In the genomic region with DNA sequence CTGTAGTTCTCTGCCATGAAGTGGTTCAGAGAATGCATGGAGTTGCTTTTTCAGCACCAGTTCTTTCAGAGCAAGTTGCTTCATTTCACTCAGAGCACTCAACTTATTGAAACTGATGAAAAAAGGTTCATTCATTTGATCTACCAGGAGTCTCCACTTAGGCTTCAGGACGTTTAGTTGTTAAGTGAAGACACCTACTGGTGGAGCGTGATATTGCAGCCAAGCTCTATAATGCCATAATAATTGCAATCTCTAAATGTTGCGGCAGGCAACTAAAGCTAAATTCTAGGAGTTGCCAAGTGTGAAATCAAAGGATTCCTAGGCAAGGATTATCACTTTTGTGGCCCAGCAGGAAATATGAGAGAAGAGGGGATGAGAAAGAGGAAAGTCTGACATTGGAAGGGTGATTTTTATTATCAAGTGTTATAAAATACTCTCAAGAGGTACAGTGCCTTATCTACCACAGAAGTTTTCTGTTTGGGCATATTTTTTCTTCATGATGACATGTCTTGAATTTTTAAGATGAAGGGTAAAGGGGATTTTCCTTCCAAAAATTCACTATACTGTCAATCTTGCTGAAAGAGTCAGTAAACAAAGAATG, we compare ENCODE assay signal across 8 cellular contexts.
DNase-seq lines count a peak whose midpoint lies in the region; ATAC-seq and TF ChIP-seq lines count a peak whose summit lies in the region.

No MANE protein-coding gene starts in this region.

- peaks cover under 1% of the 10 kb centered on the region for H3K4me1 Mint-ChIP-seq in stimulated activated naive CD8-positive, alpha-beta T cell treated with anti-CD3 and anti-CD28 coated beads, Interleukin-15, amount 100 ng/mL, for 72 hours

- H3K27ac Mint-ChIP-seq in stimulated activated naive CD8-positive, alpha-beta T cell treated with anti-CD3 and anti-CD28 coated beads, Interleukin-15, amount 100 ng/mL, for 72 hours, result no peak overlapping the region

- ATAC-seq in stimulated activated naive CD8-positive, alpha-beta T cell treated with anti-CD3 and anti-CD28 coated beads, Interleukin-15, amount 100 ng/mL, for 72 hours, result no peak

- DNase-seq in BE2C (peak; percentile 63), SW480 (ENCODE audit: low spot score) (peak; percentile 39), foreskin fibroblast (peak; percentile 44 to 82), mesenteric fat pad (ENCODE audit: low spot score) (no peak), GM19240 (ENCODE audit: insufficient read length, low spot score) (no peak), dedifferentiated amniotic fluid mesenchymal stem cell (ENCODE audit: extremely low spot score) (no peak)
- peak; percentile 7 to 27 for DNase-seq in stimulated activated naive CD8-positive, alpha-beta T cell treated with anti-CD3 and anti-CD28 coated beads, Interleukin-15, amount 100 ng/mL, for 72 hours

- H3K4me3 Mint-ChIP-seq in stimulated activated naive CD8-positive, alpha-beta T cell treated with anti-CD3 and anti-CD28 coated beads, Interleukin-15, amount 100 ng/mL, for 72 hours, result no peak overlapping the region

- TF ChIP-seq CTCF in BE2C (IDR thresholded peaks at IDR 0.05; ENCODE audit: low read depth, low read length) (peak; percentile 82), GM12875 (IDR thresholded peaks at IDR 0.05; ENCODE audit: borderline replicate concordance, insufficient read depth, low read depth, low read length) (peak; percentile 75), foreskin fibroblast (IDR thresholded peaks at IDR 0.05; ENCODE audit: low read depth, low read length) (peak; percentile 56)

- peaks cover 3% of the 10 kb centered on the region for H3K9me3 ChIP-seq in BE2C

- H3K9me3 Mint-ChIP-seq in stimulated activated naive CD8-positive, alpha-beta T cell treated with anti-CD3 and anti-CD28 coated beads, Interleukin-15, amount 100 ng/mL, for 72 hours, result peaks cover 5 to 14% of the 10 kb centered on the region in 2 donors

- H3K27me3 Mint-ChIP-seq in stimulated activated naive CD8-positive, alpha-beta T cell treated with anti-CD3 and anti-CD28 coated beads, Interleukin-15, amount 100 ng/mL, for 72 hours, result peaks cover 7% of the 10 kb centered on the region

- H3K36me3 ChIP-seq in BE2C, result no peaks in the 10 kb centered on the region

- no peaks in the 10 kb centered on the region for H3K4me1 ChIP-seq in BE2C

- H3K4me3 ChIP-seq in BE2C (ENCODE audit: low read depth, low read length), result no peak overlapping the region
- H3K4me3 ChIP-seq in GM12875 (ENCODE audit: low read depth, low read length), result no peak overlapping the region
- H3K4me3 ChIP-seq in foreskin fibroblast (ENCODE audit: low read depth in 1 of 2, low read length in 2 of 2), result no peak overlapping the region

- no peaks in the 10 kb centered on the region for H3K27me3 ChIP-seq in BE2C

Comparison
In these comparisons a context has a peak if more than half of its experiments do, and no peak if none do; other contexts are left out.
1. DNase-seq: peak in BE2C (single experiment), SW480 (single experiment), foreskin fibroblast (2 of 2) and stimulated activated naive CD8-positive, alpha-beta T cell treated with anti-CD3 and anti-CD28 coated beads, Interleukin-15, amount 100 ng/mL, for 72 hours (2 of 2); none in mesenteric fat pad (single experiment), GM19240 (single experiment) and dedifferentiated amniotic fluid mesenchymal stem cell (single experiment).
2. Peak in every context shown above with its lines, with median percentiles within 50 percentile points of each other: CTCF ChIP-seq.